ENCODE assay signal across 8 cellular contexts in the genomic region with DNA sequence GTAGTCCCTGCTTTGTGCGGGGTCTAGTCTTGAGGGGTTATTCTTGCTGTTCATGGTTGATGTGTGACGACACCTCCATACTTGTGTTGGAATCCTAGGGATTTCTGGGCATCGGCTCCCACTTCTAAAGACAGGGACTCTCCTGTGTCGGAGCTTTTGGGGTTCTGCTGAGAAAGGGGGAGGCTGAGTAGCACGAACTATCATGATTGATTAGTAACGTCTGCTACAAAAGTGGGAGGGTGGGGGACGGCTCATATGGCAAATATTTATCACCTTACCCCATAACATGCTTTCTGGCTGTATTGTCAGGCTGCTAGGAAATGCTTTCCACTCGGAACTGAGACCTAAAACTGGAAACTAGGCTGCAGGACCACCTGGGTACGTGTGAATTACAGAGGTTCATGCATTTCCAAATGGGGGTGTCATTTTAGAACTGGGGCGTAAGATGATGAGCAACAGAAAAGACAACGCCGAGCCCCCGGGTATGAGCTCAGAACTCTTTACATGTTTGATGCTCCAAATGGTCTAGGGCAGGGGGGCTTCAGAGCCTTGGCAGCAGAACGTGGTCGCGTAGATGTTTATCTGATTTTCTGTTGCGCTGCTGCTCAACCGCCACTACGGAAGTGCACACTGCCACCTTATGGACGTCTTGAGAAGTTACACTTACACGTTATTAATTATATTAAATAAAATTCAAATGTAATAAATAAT. TPM values are rescaled to one million over a fixed set of nuclear protein-coding genes. Genes with fewer than 3 reads are reported as not detected.
DNase-seq lines count a peak whose midpoint lies in the region; ATAC-seq, FAIRE-seq and TF ChIP-seq lines count a peak whose summit lies in the region.

No MANE protein-coding gene starts in this region.

- CTCF ChIA-PET in Panc1 (lab: Charles Lee), result interaction anchor here (0.6 kb wide), 1 partner anchor 599 kb away, joined by 3 read pairs; no protein-coding TSS in a partner anchor

- H3K79me2 ChIP-seq in trophoblast cell (ENCODE audit: control insufficient read depth, insufficient read depth, low read length, poor library complexity), result no peaks in the 10 kb centered on the region

- no peaks in the 10 kb centered on the region for H3K79me1 ChIP-seq in trophoblast cell (ENCODE audit: low read length)

- POLR2A ChIA-PET in Panc1 (lab: Charles Lee), result no interaction called here

- no peak overlapping the region for H2BK5ac ChIP-seq in trophoblast cell (ENCODE audit: low read depth, low read length, poor library complexity)

- ATAC-seq in Panc1 (no peak), Right ventricle myocardium superior (ENCODE audit: poor library complexity) (peak; percentile 46), GM18861 (IDR thresholded peaks at IDR 0.05; ENCODE audit: unreplicated experiment) (no peak), HG03571 (IDR thresholded peaks at IDR 0.05; ENCODE audit: unreplicated experiment) (no peak)

- H3K27me3 ChIP-seq in Panc1 (ENCODE audit: control insufficient read depth, insufficient read depth, low read length) (no peaks in the 10 kb centered on the region; the same call in none of the 2 replicates), trophoblast cell (ENCODE audit: insufficient read depth, low read length) (no peaks in the 10 kb centered on the region)

- H3K18ac ChIP-seq in trophoblast cell (ENCODE audit: low read length), result no peak overlapping the region

- H3K4me1 Mint-ChIP-seq in activated naive CD8-positive, alpha-beta T cell treated with anti-CD3 and anti-CD28 coated beads for 36 hours, result peaks cover 6% of the 10 kb centered on the region

- H2AFZ ChIP-seq in trophoblast cell (ENCODE audit: insufficient read depth, low read length, poor library complexity), result peak overlapping the region; percentile 15

- no peak overlapping the region for H2AK5ac ChIP-seq in trophoblast cell (ENCODE audit: low read length)

- FAIRE-seq in HTR-8/SVneo (lab: Jason Lieb, UNC), result no peak

- no peaks in the 10 kb centered on the region for H3K36me3 Mint-ChIP-seq in activated naive CD8-positive, alpha-beta T cell treated with anti-CD3 and anti-CD28 coated beads for 36 hours

- H3K27ac Mint-ChIP-seq in activated naive CD8-positive, alpha-beta T cell treated with anti-CD3 and anti-CD28 coated beads for 36 hours, result no peak overlapping the region

- H3K4me2 ChIP-seq in trophoblast cell (ENCODE audit: low read length), result peak overlapping the region; percentile 80

- H3K9ac ChIP-seq in trophoblast cell (ENCODE audit: low read length), result peak overlapping the region; percentile 72

- H3K9me3 Mint-ChIP-seq in activated naive CD8-positive, alpha-beta T cell treated with anti-CD3 and anti-CD28 coated beads for 36 hours, result no peaks in the 10 kb centered on the region

- H2BK120ac ChIP-seq in trophoblast cell (ENCODE audit: insufficient read depth, low read length, poor library complexity), result no peak overlapping the region

- DNase-seq in DMS 273 treated with DMSO at 0.1 percent for 48 hours (lab: John Stamatoyannopoulos, UW) (peak; percentile 20), HTR-8/SVneo (ENCODE audit: insufficient read length, low spot score) (peak; percentile 11), Panc1 (ENCODE audit: low read depth, low spot score) (no peak), Right ventricle myocardium superior (peak; percentile 48), trophoblast cell (peak; percentile 28 to 72)
- DNase-seq in activated naive CD8-positive, alpha-beta T cell treated with anti-CD3 and anti-CD28 coated beads for 36 hours, result peak; percentile 41

- peaks cover 4% of the 10 kb centered on the region; the same call in 1 of the 2 replicates for H3K4me1 ChIP-seq in Panc1 (ENCODE audit: control insufficient read depth, insufficient read depth, low read length)
- H3K4me1 ChIP-seq in trophoblast cell (ENCODE audit: control insufficient read depth in 1 of 2, insufficient read depth in 2 of 2, low read length in 2 of 2), result peaks cover 0 to 3% of the 10 kb centered on the region in 2 experiments

- H3K23ac ChIP-seq in trophoblast cell (ENCODE audit: low read length), result no peak overlapping the region

- H4K12ac ChIP-seq in trophoblast cell (ENCODE audit: low read depth, low read length), result no peak overlapping the region

- no peak overlapping the region for H3K14ac ChIP-seq in trophoblast cell (ENCODE audit: low read length)

- H3K9me3 ChIP-seq in Panc1 (ENCODE audit: control insufficient read depth, insufficient read depth, low read depth, low read length) (no peaks in the 10 kb centered on the region), trophoblast cell (ENCODE audit: insufficient read depth, low read depth, low read length) (no peaks in the 10 kb centered on the region)

- H2BK12ac ChIP-seq in trophoblast cell (ENCODE audit: low read length), result no peak overlapping the region

- H3K27ac ChIP-seq in Panc1 (ENCODE audit: low read length) (no peak overlapping the region), trophoblast cell (ENCODE audit: low read depth, low read length) (no peak overlapping the region)

- in situ Hi-C loops in Panc1 (cut with HindIII; ENCODE audit: low pct_unique_long_range_greater_than_20kb, low sequenced_read_pairs), result no loop called here

- peak overlapping the region; percentile 78 for H3K4me3 Mint-ChIP-seq in activated naive CD8-positive, alpha-beta T cell treated with anti-CD3 and anti-CD28 coated beads for 36 hours

- peaks cover 11% of the 10 kb centered on the region for H3K27me3 Mint-ChIP-seq in activated naive CD8-positive, alpha-beta T cell treated with anti-CD3 and anti-CD28 coated beads for 36 hours

- H3K36me3 ChIP-seq in Panc1 (ENCODE audit: control insufficient read depth, insufficient read depth, low read length) (no peaks in the 10 kb centered on the region), trophoblast cell (ENCODE audit: control insufficient read depth in 1 of 2, insufficient read depth in 2 of 2, low read length in 2 of 2) (no peaks in the 10 kb centered on the region)

- no peak overlapping the region for H4K91ac ChIP-seq in trophoblast cell (ENCODE audit: low read depth, low read length)

- peak overlapping the region in 1 of 2 experiments; percentile 37; a peak in 2 of 4 replicates for H3K4me3 ChIP-seq in Panc1 (ENCODE audit: low read depth in 2 of 2, low read length in 2 of 2)
- no peak overlapping the region for H3K4me3 ChIP-seq in trophoblast cell (ENCODE audit: low read depth, low read length)

- intact Hi-C loops in Panc1 (cut with micrococcal nuclease; ENCODE audit: unreplicated experiment) (loop anchor here (5.0 to 10.0 kb wide), 2 partner anchors 318 to 596 kb away; no protein-coding TSS in a partner anchor), Right ventricle myocardium superior (cut with DNase I) (loop anchor here (5.0 to 10.0 kb wide), 3 partner anchors 206 to 628 kb away; no protein-coding TSS in a partner anchor)

- peak overlapping the region; percentile 47 for H4K8ac ChIP-seq in trophoblast cell (ENCODE audit: low read depth, low read length)

- H3K4ac ChIP-seq in trophoblast cell (ENCODE audit: low read depth, low read length), result no peak overlapping the region

- TF ChIP-seq CTCF in Panc1 (IDR thresholded peaks at IDR 0.05), result peak; percentile 89

- WGBS in trophoblast cell (ENCODE audit: extremely low coverage, insufficient coverage, insufficient read length), result no CpG with 5 or more reads among the region's 21 CpGs

- no TSS peak for BruUV-seq in Panc1 (replicated peaks; lab: Mats Ljungman, UMichigan)

RNA-seq across cellular contexts. Expression of a gene that starts 15.1 kb away (rescaled TPM):
- total RNA-seq in Panc1 (2021; ENCODE audit: unreplicated experiment), result not detected
- polyA plus RNA-seq in Panc1 (2012; ENCODE audit: insufficient read length), result not detected
- not detected for total RNA-seq in activated naive CD8-positive, alpha-beta T cell treated with anti-CD3 and anti-CD28 coated beads for 36 hours
- not detected for total RNA-seq in Right ventricle myocardium superior
- 0.16 and 0.18 TPM in 2 replicates for polyA plus RNA-seq in trophoblast cell (2013)
